ENCODE assay signal across 11 cellular contexts in genomic region chr17:29720471-29720990, GRCh38.
DNase-seq lines count a peak whose midpoint lies in the region; ATAC-seq and TF ChIP-seq lines count a peak whose summit lies in the region.
"Had no signal": no experiment of that assay in that cellular context is flagged by ENCODE, and none has a peak within 500 bp of the region (broad histone marks: within the 10 kb centered on the region; RNA-seq: fewer than 3 reads in every experiment).

No MANE protein-coding gene starts in this region.

- no peaks in the 10 kb centered on the region for H3K27me3 ChIP-seq in DOHH2 (ENCODE audit: control insufficient read depth, low read length)
- H3K27me3 ChIP-seq in gastroesophageal sphincter, result no peaks in the 10 kb centered on the region
- H3K27me3 ChIP-seq: right atrium auricular region had no signal

- H3K4me1 Mint-ChIP-seq in stimulated activated memory B cell treated with anti-CD40 and anti-IgM and Interleukin-4, amounts not matched to agents 10 μg/mL and 1 μg/mL and 100 μg/mL, for 72 hours, result peaks cover 88% of the 10 kb centered on the region

- TF ChIP-seq CTCF in DOHH2 (IDR thresholded peaks at IDR 0.05; ENCODE audit: low read depth, low read length, poor library complexity, severe bottlenecking) (no peak), NB4 (IDR thresholded peaks at IDR 0.05; ENCODE audit: low read depth, low read length) (no peak), gastroesophageal sphincter (IDR thresholded peaks at IDR 0.05) (no peak)

- peak overlapping the region; percentile 96 for H3K27ac Mint-ChIP-seq in stimulated activated memory B cell treated with anti-CD40 and anti-IgM and Interleukin-4, amounts not matched to agents 10 μg/mL and 1 μg/mL and 100 μg/mL, for 72 hours

- H3K36me3 Mint-ChIP-seq in stimulated activated memory B cell treated with anti-CD40 and anti-IgM and Interleukin-4, amounts not matched to agents 10 μg/mL and 1 μg/mL and 100 μg/mL, for 72 hours, result peaks cover 40% of the 10 kb centered on the region

- peak overlapping the region; percentile 40 for H3K4me3 Mint-ChIP-seq in stimulated activated memory B cell treated with anti-CD40 and anti-IgM and Interleukin-4, amounts not matched to agents 10 μg/mL and 1 μg/mL and 100 μg/mL, for 72 hours

- H3K79me2 ChIP-seq in DOHH2 (ENCODE audit: control insufficient read depth, low read length), result peaks cover 51% of the 10 kb centered on the region

- no peaks in the 10 kb centered on the region for H4K20me1 ChIP-seq in DOHH2 (ENCODE audit: control insufficient read depth, insufficient read depth, low read depth, low read length)

- ATAC-seq in gastroesophageal sphincter, result no peak
- no peak for ATAC-seq in stimulated activated memory B cell treated with anti-CD40 and anti-IgM and Interleukin-4, amounts not matched to agents 10 μg/mL and 1 μg/mL and 100 μg/mL, for 72 hours
- ATAC-seq in GM18520 (IDR thresholded peaks at IDR 0.05; ENCODE audit: unreplicated experiment), result no peak

- peaks cover 11% of the 10 kb centered on the region for H3K36me3 ChIP-seq in DOHH2 (ENCODE audit: control insufficient read depth, low read length)
- no peaks in the 10 kb centered on the region for H3K36me3 ChIP-seq in gastroesophageal sphincter
- H3K36me3 ChIP-seq: right atrium auricular region had no signal

- no peak for TF ChIP-seq EP300 in gastroesophageal sphincter (IDR thresholded peaks at IDR 0.05)

- H3K4me2 ChIP-seq in DOHH2 (ENCODE audit: low read length), result peak overlapping the region; percentile 68

- H3F3A ChIP-seq in DOHH2 (ENCODE audit: control insufficient read depth, insufficient read depth), result peaks cover 23% of the 10 kb centered on the region

- DNase-seq in NB4 (ENCODE audit: low read depth), result peak; percentile 63
- no peak for DNase-seq in DMS153 (lab: John Stamatoyannopoulos, UW)
- no peak for DNase-seq in cortex of kidney (lab: John Stamatoyannopoulos, UW)
- DNase-seq: NCI-H2029 treated with DMSO at 0.1 percent for 48 hours; stimulated activated CD4-positive, alpha-beta T cell treated with anti-CD3 and anti-CD28 coated beads, Interleukin-4, amount 100 ng/mL, for 4 hours had no signal

- no peaks in the 10 kb centered on the region for H3K27me3 Mint-ChIP-seq in stimulated activated memory B cell treated with anti-CD40 and anti-IgM and Interleukin-4, amounts not matched to agents 10 μg/mL and 1 μg/mL and 100 μg/mL, for 72 hours

- TF ChIP-seq POLR2A in NB4 (IDR thresholded peaks at IDR 0.05; ENCODE audit: extremely low read depth, insufficient read length) (no peak), gastroesophageal sphincter (IDR thresholded peaks at IDR 0.05) (no peak)

- H3K27ac ChIP-seq in DOHH2 (ENCODE audit: low read depth, low read length), result peak overlapping the region; percentile 97
- H3K27ac ChIP-seq in gastroesophageal sphincter, result peak overlapping the region in 3 of 4 donors; percentile 8 to 77 (median 10)
- H3K27ac ChIP-seq: VCaP had no signal

- H3K4me3 ChIP-seq in DOHH2 (ENCODE audit: low read length) (peak overlapping the region; percentile 72), NB4 (ENCODE audit: low read depth, low read length) (peak overlapping the region; percentile 0), gastroesophageal sphincter (no peak overlapping the region)
- H3K4me3 ChIP-seq: right atrium auricular region had no signal

- peaks cover 2% of the 10 kb centered on the region for H3K9me3 Mint-ChIP-seq in stimulated activated memory B cell treated with anti-CD40 and anti-IgM and Interleukin-4, amounts not matched to agents 10 μg/mL and 1 μg/mL and 100 μg/mL, for 72 hours

- no peaks in the 10 kb centered on the region for H3K9me2 ChIP-seq in DOHH2 (replicated peaks; ENCODE audit: control insufficient read depth, low read length)

- peaks cover 95% of the 10 kb centered on the region for H3K4me1 ChIP-seq in DOHH2 (ENCODE audit: control insufficient read depth, low read length)
- peaks cover 0 to 29% (median 7%) of the 10 kb centered on the region in 3 donors for H3K4me1 ChIP-seq in gastroesophageal sphincter

- H3K9me3 ChIP-seq in DOHH2 (ENCODE audit: control insufficient read depth, insufficient read depth, low read length), result no peaks in the 10 kb centered on the region
- H3K9me3 ChIP-seq in gastroesophageal sphincter, result no peaks in the 10 kb centered on the region
- H3K9me3 ChIP-seq: right atrium auricular region had no signal

- 52 to 69% methylated on average over 3 to 4 of the region's 4 CpGs for WGBS in gastroesophageal sphincter (ENCODE audit: low coverage in 1 of 2), 2 donors

Comparison
In these comparisons a context has a peak if more than half of its experiments do, and no peak if none do; other contexts are left out.
1. H3K4me3 ChIP-seq: peak in DOHH2 (single experiment) and NB4 (single experiment); none in gastroesophageal sphincter (0 of 2).